In genomic region chr7:26493737-26494423, GRCh38 we compare ENCODE assay signal across 16 cellular contexts.
"Had no signal": no experiment of that assay in that cellular context is flagged by ENCODE, and none has a peak within 500 bp of the region (broad histone marks: within the 10 kb centered on the region; RNA-seq: fewer than 3 reads in every experiment).

No MANE protein-coding gene starts in this region.

- H3K36me3 ChIP-seq: cardiac muscle cell, heart left ventricle, prostate gland had no signal

- FAIRE-seq: frontal cortex had no signal

- H3K9me3 ChIP-seq: heart left ventricle, prostate gland had no signal

- DNase-seq: activated naive CD4-positive, alpha-beta T cell treated with anti-CD3 and anti-CD28 coated beads for 36 hours; endodermal cell; heart left ventricle; naive thymus-derived CD4-positive, alpha-beta T cell; occipital lobe; right cardiac atrium; stimulated activated CD4-positive, alpha-beta T cell treated with anti-CD3 and anti-CD28 coated beads, Interleukin-4, amount 100 ng/mL, for 24 hours; stimulated activated naive CD4-positive, alpha-beta T cell; T-helper 1 cell; T1000; trophoblast cell had no signal

- H3K27ac ChIP-seq: cardiac muscle cell, heart left ventricle, prostate gland, skin epidermis had no signal

- H3K4me1 ChIP-seq: heart left ventricle, prostate gland had no signal

- H3K4me3 ChIP-seq: cardiac muscle cell, heart left ventricle, lung, prostate gland, skin epidermis had no signal

- H3K27me3 ChIP-seq: cardiac muscle cell had no signal
